19 cellular contexts compared by ENCODE assay signal in the genomic region with DNA sequence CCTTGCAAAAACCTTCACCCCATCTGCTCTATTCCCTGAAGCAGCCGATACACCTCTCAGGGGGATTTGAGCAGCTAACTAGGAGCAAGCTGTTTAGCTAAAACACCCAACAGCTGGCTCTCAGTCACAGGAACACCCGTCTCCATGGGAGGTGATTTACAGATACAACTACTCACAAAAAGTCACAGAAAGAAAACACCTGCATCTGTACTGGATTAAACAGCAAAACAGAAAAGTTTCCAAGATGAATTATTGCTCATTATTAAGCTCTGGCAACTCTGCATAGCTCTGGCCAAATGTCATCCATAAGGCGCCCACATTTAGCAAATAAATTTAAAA. TPM values are rescaled to one million over a fixed set of nuclear protein-coding genes. Genes with fewer than 3 reads are reported as not detected.
DNase-seq lines count a peak whose midpoint lies in the region; TF ChIP-seq lines count a peak whose summit lies in the region.
"Had no signal": no experiment of that assay in that cellular context is flagged by ENCODE, and none has a peak within 500 bp of the region (broad histone marks: within the 10 kb centered on the region; RNA-seq: fewer than 3 reads in every experiment).

No MANE protein-coding gene starts in this region.

- no peak overlapping the region for H3K4me3 ChIP-seq in ectodermal cell (ENCODE audit: insufficient read depth, low read depth, low read length)
- H3K4me3 ChIP-seq in stomach smooth muscle (ENCODE audit: low read length in 2 of 2) = no peak overlapping the region
- no peak overlapping the region for H3K4me3 ChIP-seq in PC-9
- H3K4me3 ChIP-seq: HAP-1, Peyer's patch had no signal

- H2AFZ ChIP-seq in PC-9 = no peak overlapping the region

- CTCF ChIA-PET in PC-9 (lab: Charles Lee) = no interaction called here

- H3K27me3 ChIP-seq in ectodermal cell (ENCODE audit: control insufficient read depth, insufficient read depth, low read length, poor library complexity, severe bottlenecking) (no peaks in the 10 kb centered on the region), stomach smooth muscle (ENCODE audit: control insufficient read depth in 1 of 2, insufficient read depth in 2 of 2, low read length in 2 of 2) (no peaks in the 10 kb centered on the region), PC-9 (ENCODE audit: insufficient read depth, low read depth) (no peaks in the 10 kb centered on the region)
- H3K27me3 ChIP-seq: Peyer's patch had no signal

- no peaks in the 10 kb centered on the region for H4K20me1 ChIP-seq in PC-9 (ENCODE audit: insufficient read depth)

- POLR2A ChIA-PET in PC-9 (lab: Charles Lee; ENCODE audit: unreplicated experiment) = no interaction called here

- H3K79me2 ChIP-seq in PC-9 (ENCODE audit: low read depth) = peaks cover 9% of the 10 kb centered on the region

- intact Hi-C loops in PC-9 (cut with micrococcal nuclease; ENCODE audit: unreplicated experiment) = no loop called here

- H3K4me1 ChIP-seq in ectodermal cell (ENCODE audit: control insufficient read depth, insufficient read depth, low read length) = no peaks in the 10 kb centered on the region
- peaks cover 61% of the 10 kb centered on the region for H3K4me1 ChIP-seq in stomach smooth muscle (ENCODE audit: control insufficient read depth, insufficient read depth, low read length)
- no peaks in the 10 kb centered on the region for H3K4me1 ChIP-seq in PC-9 (replicated peaks; ENCODE audit: insufficient read depth)
- H3K4me1 ChIP-seq: HAP-1, Peyer's patch had no signal

- H3K27ac ChIP-seq in ectodermal cell (ENCODE audit: insufficient read depth, low read depth, low read length, poor library complexity, severe bottlenecking) (peak overlapping the region; percentile 36), stomach smooth muscle (ENCODE audit: low read length) (peak overlapping the region; percentile 38), PC-9 (no peak overlapping the region)
- H3K27ac ChIP-seq: Peyer's patch had no signal

- H3F3A ChIP-seq in PC-9 (ENCODE audit: insufficient read depth, low read depth) = no peaks in the 10 kb centered on the region

- no peaks in the 10 kb centered on the region for H3K9me2 ChIP-seq in PC-9 (ENCODE audit: insufficient read depth)

- no peaks in the 10 kb centered on the region for H3K9me3 ChIP-seq in ectodermal cell (ENCODE audit: control insufficient read depth, low read length)
- no peaks in the 10 kb centered on the region for H3K9me3 ChIP-seq in stomach smooth muscle (ENCODE audit: control insufficient read depth in 2 of 2, low read length in 2 of 2)
- no peaks in the 10 kb centered on the region for H3K9me3 ChIP-seq in PC-9 (ENCODE audit: insufficient read depth, low read depth)
- H3K9me3 ChIP-seq: HAP-1, Peyer's patch had no signal

- 86% methylated on average over 2 of the region's 3 CpGs for WGBS in ectodermal cell, 2 experiments

- no peak overlapping the region for H3K4me2 ChIP-seq in PC-9

- DNase-seq in EH (ENCODE audit: low read depth) (peak; percentile 25), NCI-H1694 treated with DMSO at 0.1 percent for 48 hours (lab: John Stamatoyannopoulos, UW) (peak; percentile 87), LoVo (ENCODE audit: low spot score) (no peak), NCI-H526 (lab: John Stamatoyannopoulos, UW) (no peak), PC-9 (no peak)
- DNase-seq: activated naive CD8-positive, alpha-beta T cell treated with anti-CD3 and anti-CD28 coated beads, Interleukin-2, amount 10 ng/mL, durations not matched to agents 7 days and 5 days; activated T-cell treated with anti-CD3 and anti-CD28 coated beads, Interleukin-2, amount 50 U/mL, for 48 hours; CD8-positive, alpha-beta T cell; effector memory CD4-positive, alpha-beta T cell; foreskin melanocyte; naive thymus-derived CD4-positive, alpha-beta T cell; NCI-H1092; Peyer's patch had no signal

- BruUV-seq in PC-9 (replicated peaks; lab: Mats Ljungman, UMichigan) = no TSS peak

- H3K9ac ChIP-seq in stomach smooth muscle (ENCODE audit: low read length in 2 of 2) = peak overlapping the region in 1 of 2 donors; percentile 5

- H3K36me3 ChIP-seq in ectodermal cell (ENCODE audit: control insufficient read depth, insufficient read depth, low read length) (peaks cover 22% of the 10 kb centered on the region), stomach smooth muscle (ENCODE audit: control insufficient read depth in 2 of 2, insufficient read depth in 2 of 2, low read length in 2 of 2) (peaks cover 3 to 4% of the 10 kb centered on the region in 2 donors), PC-9 (ENCODE audit: low read depth) (no peaks in the 10 kb centered on the region)
- H3K36me3 ChIP-seq: Peyer's patch had no signal

- no peak for TF ChIP-seq CTCF in PC-9 (conservative IDR thresholded peaks at IDR 0.05)

RNA-seq across cellular contexts. Expression of a gene that starts 22.3 kb away (rescaled TPM):
- 81.6 TPM for polyA plus RNA-seq in ectodermal cell (2013, experiment 1 of 4)
- polyA plus RNA-seq in ectodermal cell (2013, experiment 2 of 4) = 90.5 TPM
- polyA plus RNA-seq in ectodermal cell (2013, experiment 3 of 4) = 67.7 TPM
- 71.5 TPM for polyA plus RNA-seq in ectodermal cell (2013, experiment 4 of 4)
- total RNA-seq in PC-9 (2021) = 42.6 and 50.0 TPM in 2 replicates
- total RNA-seq: CD8-positive, alpha-beta T cell had no signal
- polyA plus RNA-seq: naive thymus-derived CD4-positive, alpha-beta T cell had no signal

RNA-seq across cellular contexts. Expression of a gene that starts 39.9 kb away (rescaled TPM):
- polyA plus RNA-seq in ectodermal cell (2013, experiment 1 of 4) = not detected
- not detected for polyA plus RNA-seq in ectodermal cell (2013, experiment 2 of 4)
- polyA plus RNA-seq in ectodermal cell (2013, experiment 3 of 4) = not detected
- polyA plus RNA-seq in ectodermal cell (2013, experiment 4 of 4) = not detected
- not detected in 2 replicates for total RNA-seq in PC-9 (2021)
- total RNA-seq: activated naive CD8-positive, alpha-beta T cell treated with anti-CD3 and anti-CD28 coated beads, Interleukin-2, amount 10 ng/mL, durations not matched to agents 7 days and 5 days; bronchial epithelial cell; CD8-positive, alpha-beta T cell; naive thymus-derived CD4-positive, alpha-beta T cell; NCI-H460; Peyer's patch; renal cortical epithelial cell had no signal
- polyA plus RNA-seq: naive thymus-derived CD4-positive, alpha-beta T cell had no signal

RNA-seq across cellular contexts. Expression of a gene that starts 49.0 kb away (rescaled TPM):
- polyA plus RNA-seq in ectodermal cell (2013, experiment 1 of 4) = 9.5 TPM
- 9.9 TPM for polyA plus RNA-seq in ectodermal cell (2013, experiment 2 of 4)
- 6.6 TPM for polyA plus RNA-seq in ectodermal cell (2013, experiment 3 of 4)
- polyA plus RNA-seq in ectodermal cell (2013, experiment 4 of 4) = 7.2 TPM
- 0.46 and 0.55 TPM in 2 replicates for total RNA-seq in PC-9 (2021)

Comparison
In these comparisons a context has a peak if more than half of its experiments do, and no peak if none do; other contexts are left out.
1. DNase-seq: peak in EH (single experiment) and NCI-H1694 treated with DMSO at 0.1 percent for 48 hours (single experiment); none in LoVo (single experiment), NCI-H526 (0 of 2) and PC-9 (0 of 2).